ENCODE assay signal across 12 cellular contexts in genomic region chr3:123642957-123643330, GRCh38. TPM values are rescaled to one million over a fixed set of nuclear protein-coding genes. Genes with fewer than 3 reads are reported as not detected.
DNase-seq lines count a peak whose midpoint lies in the region; ATAC-seq and TF ChIP-seq lines count a peak whose summit lies in the region.
"Had no signal": no experiment of that assay in that cellular context is flagged by ENCODE, and none has a peak within 500 bp of the region (broad histone marks: within the 10 kb centered on the region; RNA-seq: fewer than 3 reads in every experiment).

No MANE protein-coding gene starts in this region.

- no peak overlapping the region for H2BK120ac ChIP-seq in IMR-90 (ENCODE audit: low read depth, low read length)

- TF ChIP-seq POLR2A in IMR-90 (IDR thresholded peaks at IDR 0.05; ENCODE audit: low read depth, low read length): no peak

- peaks cover 0 to 19% of the 10 kb centered on the region in 2 experiments; a peak in 3 of 4 replicates for H3K79me1 ChIP-seq in IMR-90 (ENCODE audit: low read depth in 1 of 2, low read length in 2 of 2)

- no peak overlapping the region for H4K5ac ChIP-seq in IMR-90 (ENCODE audit: low read depth, low read length)

- dilution Hi-C loops in IMR-90 (cut with HindIII; ENCODE audit: low sequenced_read_pairs, unreplicated experiment): no loop called here

- peaks cover 74% of the 10 kb centered on the region for H3K36me3 ChIP-seq in IMR-90 (ENCODE audit: control insufficient read depth, insufficient read depth, low read length)
- H3K36me3 ChIP-seq in rectal smooth muscle tissue (ENCODE audit: control insufficient read depth, insufficient read depth, low read length): peaks cover 18% of the 10 kb centered on the region
- H3K36me3 ChIP-seq in tibial artery: peaks cover 74 to 89% (median 84%) of the 10 kb centered on the region in 3 donors
- H3K36me3 ChIP-seq: SJSA1 had no signal

- H3K27ac ChIP-seq in IMR-90 (ENCODE audit: insufficient read depth, low read length): no peak overlapping the region
- peak overlapping the region; percentile 87 for H3K27ac ChIP-seq in rectal smooth muscle tissue (ENCODE audit: low read depth, low read length)
- H3K27ac ChIP-seq in tibial artery: peak overlapping the region; percentile 71 to 94
- H3K27ac ChIP-seq: A549, SJSA1 had no signal

- peak overlapping the region; percentile 52; the same call in 1 of the 2 replicates for H2AK5ac ChIP-seq in IMR-90 (ENCODE audit: low read depth, low read length)

- H3K9me3 ChIP-seq in IMR-90 (ENCODE audit: control insufficient read depth, insufficient read depth, low read length) (no peaks in the 10 kb centered on the region), tibial artery (no peaks in the 10 kb centered on the region)
- H3K9me3 ChIP-seq: A549, SJSA1 had no signal

- H4K91ac ChIP-seq in IMR-90 (ENCODE audit: insufficient read depth, low read depth, low read length): no peak overlapping the region

- H4K20me1 ChIP-seq in IMR-90 (ENCODE audit: insufficient read depth, low read length): 0 out of 2 replicates have a peak, but pooled peaks cover 6% of the 10 kb centered on the region

- in situ Hi-C loops in IMR-90 (cut with MboI; ENCODE audit: low sequenced_read_pairs): loop anchor here (5.0 kb wide), 1 partner anchor 74 kb away; no protein-coding TSS in a partner anchor
- in situ Hi-C loops in G401 (cut with HindIII; ENCODE audit: low sequenced_read_pairs): no loop called here

- no peak overlapping the region for H2BK5ac ChIP-seq in IMR-90 (ENCODE audit: low read depth, low read length, poor library complexity, severe bottlenecking)

- CTCF ChIA-PET in IMR-90 (lab: Yijun Ruan, JAX): interaction anchor here (0.6 to 1.9 kb wide), 9 partner anchors 8 to 81 kb away, joined by 3 to 13 read pairs (median 6); no protein-coding TSS in a partner anchor

- no peak for TF ChIP-seq RAD21 in IMR-90 (IDR thresholded peaks at IDR 0.05; ENCODE audit: low read length)

- no peak overlapping the region for H2AK9ac ChIP-seq in IMR-90 (replicated peaks; ENCODE audit: low read depth, low read length, poor library complexity)

- DNase-seq in IMR-90 (no peak), fibroblast of gingiva (ENCODE audit: low read depth) (peak; percentile 24), tibial artery (no peak), NCI-H774 (lab: John Stamatoyannopoulos, UW) (no peak), G401 (ENCODE audit: low spot score) (no peak)
- DNase-seq: NCI-H2171, NCI-H345 had no signal

- H3K4me3 ChIP-seq in IMR-90 (ENCODE audit: insufficient read depth, low read depth, low read length): no peak overlapping the region
- H3K4me3 ChIP-seq in rectal smooth muscle tissue (ENCODE audit: low read length): no peak overlapping the region
- H3K4me3 ChIP-seq in tibial artery: no peak overlapping the region
- H3K4me3 ChIP-seq: A549, SJSA1 had no signal

- 57% methylated on average over 1 of the region's 4 CpGs; no CpG with 5 or more reads in 1 of the 2 experiments for WGBS in IMR-90 (ENCODE audit: extremely low coverage in 2 of 2, insufficient read length in 1 of 2), 2 experiments

- no peak overlapping the region for H3K23ac ChIP-seq in IMR-90 (ENCODE audit: low read depth, low read length)

- no peak overlapping the region for H3K18ac ChIP-seq in IMR-90 (ENCODE audit: low read depth, low read length)

- peaks cover 5% of the 10 kb centered on the region; the same call in 1 of the 2 replicates for H3K9me1 ChIP-seq in IMR-90 (ENCODE audit: insufficient read depth, low read length)

- no TSS peak for BruUV-seq in IMR-90 (replicated peaks; lab: Mats Ljungman, UMichigan)

- ATAC-seq in IMR-90 (ENCODE audit: low read depth) (no peak), HG03045 (IDR thresholded peaks at IDR 0.05; ENCODE audit: unreplicated experiment) (no peak), GM19351 (IDR thresholded peaks at IDR 0.05; ENCODE audit: unreplicated experiment) (no peak)

- intact Hi-C loops in IMR-90 (cut with micrococcal nuclease) (loop anchor here (1.0 kb wide), 1 partner anchor 59 kb away; no protein-coding TSS in a partner anchor), tibial artery (cut with DNase I; ENCODE audit: low total_unique reads) (no loop called here)

- no peak overlapping the region for H2BK15ac ChIP-seq in IMR-90 (ENCODE audit: low read depth, low read length)

- H3K27me3 ChIP-seq in IMR-90 (ENCODE audit: control insufficient read depth, insufficient read depth, low read length) (no peaks in the 10 kb centered on the region), rectal smooth muscle tissue (ENCODE audit: control insufficient read depth, insufficient read depth, low read length) (no peaks in the 10 kb centered on the region), tibial artery (no peaks in the 10 kb centered on the region)
- H3K27me3 ChIP-seq: SJSA1 had no signal

- H3K4me1 ChIP-seq in IMR-90 (ENCODE audit: control insufficient read depth, insufficient read depth, low read length): peaks cover 3% of the 10 kb centered on the region
- peaks cover 45% of the 10 kb centered on the region for H3K4me1 ChIP-seq in rectal smooth muscle tissue (ENCODE audit: control insufficient read depth, insufficient read depth, low read length)
- peaks cover 0 to 70% (median 21%) of the 10 kb centered on the region in 4 donors for H3K4me1 ChIP-seq in tibial artery
- H3K4me1 ChIP-seq: A549, SJSA1 had no signal

- no peak overlapping the region for H3K4ac ChIP-seq in IMR-90 (ENCODE audit: low read depth, low read length)

- no peak overlapping the region for H3K56ac ChIP-seq in IMR-90 (ENCODE audit: extremely low read depth, insufficient read depth, low read length)

- H3K9ac ChIP-seq in IMR-90 (ENCODE audit: low read depth, low read length): no peak overlapping the region
- H3K9ac ChIP-seq in rectal smooth muscle tissue (ENCODE audit: low read length): no peak overlapping the region

- TF ChIP-seq CTCF in IMR-90 (conservative IDR thresholded peaks at IDR 0.05; ENCODE audit: low read depth, low read length) (no peak), tibial artery (IDR thresholded peaks at IDR 0.05) (no peak)

- no peak overlapping the region for H2AFZ ChIP-seq in IMR-90 (replicated peaks; ENCODE audit: low read length, poor library complexity)

- H3K4me2 ChIP-seq in IMR-90 (ENCODE audit: low read depth, low read length): no peak overlapping the region
- H3K4me2 ChIP-seq: A549 had no signal

- H4K8ac ChIP-seq in IMR-90 (ENCODE audit: low read depth in 2 of 2, low read length in 2 of 2): no peak overlapping the region

- no peak overlapping the region for H2BK20ac ChIP-seq in IMR-90 (ENCODE audit: low read depth, low read length)

- POLR2A ChIA-PET in IMR-90 (lab: Charles Lee; ENCODE audit: unreplicated experiment): no interaction called here

- H3K14ac ChIP-seq in IMR-90 (replicated peaks; ENCODE audit: low read depth, low read length): no peak overlapping the region

TF ChIP-seq in IMR-90, 13 proteins besides CTCF, POLR2A, EP300 and RAD21:
- TF ChIP-seq FOS (IDR thresholded peaks at IDR 0.05; ENCODE audit: low read depth, low read length) (no peak), USF2 (IDR thresholded peaks at IDR 0.05; ENCODE audit: low read depth, low read length) (no peak), SMC3 (IDR thresholded peaks at IDR 0.05; ENCODE audit: low read depth, low read length) (no peak), MXI1 (IDR thresholded peaks at IDR 0.05; ENCODE audit: borderline replicate concordance, low read depth, low read length) (no peak), MAZ (IDR thresholded peaks at IDR 0.05; ENCODE audit: borderline replicate concordance, low read depth, low read length) (no peak), RCOR1 (IDR thresholded peaks at IDR 0.05; ENCODE audit: insufficient replicate concordance, low read length) (no peak), NFE2L2 (IDR thresholded peaks at IDR 0.05; ENCODE audit: low read depth, low read length) (no peak), CEBPB (IDR thresholded peaks at IDR 0.05; ENCODE audit: low read depth, low read length) (no peak), CHD1 (IDR thresholded peaks at IDR 0.05; ENCODE audit: low read depth, low read length) (no peak), BHLHE40 (IDR thresholded peaks at IDR 0.05; ENCODE audit: low read depth, low read length) (no peak)

RNA-seq across cellular contexts. Expression of gene HACD2, which starts 58.1 kb away (rescaled TPM):
- total RNA-seq in IMR-90 (2012; rRNA removed): 22.6 and 35.8 TPM in 2 replicates
- polyA plus RNA-seq in IMR-90 (2012; rRNA removed): 18.6 and 21.5 TPM in 2 replicates
- polyA plus RNA-seq in IMR-90 (2012; cell fraction: cytosol; rRNA removed): 4.9 TPM in 2 replicates
- polyA plus RNA-seq in IMR-90 (2012; cell fraction: nucleus; rRNA removed; ENCODE audit: low replicate concordance): 3.4 and 15.4 TPM in 2 replicates
- total RNA-seq in G401 (2014; rRNA removed; shearing (Covaris generic)): 13.8 and 18.9 TPM in 2 replicates
